Comparison of ENCODE assay signal across 19 cellular contexts in the genomic region with DNA sequence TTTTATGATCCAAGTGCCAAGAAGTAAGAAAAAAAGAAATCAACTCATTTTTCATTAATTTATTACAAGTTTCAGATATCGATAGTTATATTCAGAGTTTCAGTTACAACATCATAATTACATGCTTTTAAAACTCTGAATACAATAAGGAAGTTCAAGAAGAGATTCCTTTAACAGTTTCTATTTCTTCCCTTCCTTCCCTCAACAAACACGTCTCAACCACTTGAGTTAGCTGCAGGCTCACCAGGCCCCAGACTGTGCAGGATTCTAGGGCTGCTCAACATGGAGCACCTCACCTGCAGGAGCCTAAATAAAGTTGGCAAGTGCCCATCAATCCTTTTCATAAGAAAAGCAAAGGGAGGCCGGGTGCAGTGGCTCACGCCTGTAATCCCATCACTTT.
DNase-seq lines count a peak whose midpoint lies in the region; TF ChIP-seq lines count a peak whose summit lies in the region.
"Had no signal": no experiment of that assay in that cellular context is flagged by ENCODE, and none has a peak within 500 bp of the region (broad histone marks: within the 10 kb centered on the region; RNA-seq: fewer than 3 reads in every experiment).

No MANE protein-coding gene starts in this region.

- peak overlapping the region; percentile 61 for H3K27ac ChIP-seq in RWPE1
- H3K27ac ChIP-seq in epithelial cell of prostate, result peak overlapping the region; percentile 88
- no peak overlapping the region for H3K27ac ChIP-seq in neuronal stem cell (replicated peaks; ENCODE audit: low read length)
- H3K27ac ChIP-seq: GM23248, lower lobe of right lung, thyroid gland had no signal

- WGBS in neuronal stem cell (ENCODE audit: extremely low coverage in 2 of 2, insufficient read length in 2 of 2, insufficient replicate concordance in 1 of 2), 2 donors, result no CpG with 5 or more reads among the region's 4 CpGs

- no peak overlapping the region for H3K14ac ChIP-seq in neuronal stem cell (ENCODE audit: low read length)

- no peak overlapping the region for H3K18ac ChIP-seq in neuronal stem cell (ENCODE audit: low read length)

- H3K36me3 Mint-ChIP-seq in activated CD4-positive, alpha-beta memory T cell treated with anti-CD3 and anti-CD28 coated beads, Interleukin-2, amount 10 ng/mL, durations not matched to agents 7 days and 5 days (ENCODE audit: low read depth), result no peaks in the 10 kb centered on the region
- H3K36me3 Mint-ChIP-seq: activated CD8-positive, alpha-beta memory T cell treated with anti-CD3 and anti-CD28 coated beads, Interleukin-2, amount 10 ng/mL, durations not matched to agents 7 days and 5 days; CD4-positive, alpha-beta memory T cell; stimulated activated memory B cell treated with anti-CD40 and anti-IgM and Interleukin-4, amounts not matched to agents 10 μg/mL and 1 μg/mL and 100 μg/mL, for 72 hours had no signal

- H2BK120ac ChIP-seq in neuronal stem cell (ENCODE audit: low read depth, low read length), result no peak overlapping the region

- H2AK5ac ChIP-seq in neuronal stem cell (ENCODE audit: low read depth, low read length), result no peak overlapping the region

- H3K4me1 Mint-ChIP-seq in activated CD4-positive, alpha-beta memory T cell treated with anti-CD3 and anti-CD28 coated beads, Interleukin-2, amount 10 ng/mL, durations not matched to agents 7 days and 5 days, result peaks cover 19% of the 10 kb centered on the region
- H3K4me1 Mint-ChIP-seq: CD4-positive, alpha-beta memory T cell; stimulated activated memory B cell treated with anti-CD40 and anti-IgM and Interleukin-4, amounts not matched to agents 10 μg/mL and 1 μg/mL and 100 μg/mL, for 72 hours had no signal

- H3K36me3 ChIP-seq in neuronal stem cell (replicated peaks in 1 of 2; ENCODE audit: control insufficient read depth in 2 of 2, insufficient read depth in 2 of 2, low read length in 2 of 2), result no peaks in the 10 kb centered on the region
- H3K36me3 ChIP-seq: lower lobe of right lung, thyroid gland had no signal

- no peak overlapping the region for H3K4me2 ChIP-seq in neuronal stem cell (ENCODE audit: insufficient read depth, low read length, poor library complexity, severe bottlenecking)

- H2BK5ac ChIP-seq in neuronal stem cell (ENCODE audit: low read length), result no peak overlapping the region

- no peak overlapping the region for H3K4me3 ChIP-seq in neuronal stem cell (ENCODE audit: low read length in 2 of 2)
- H3K4me3 ChIP-seq: GM12878, GM23248, lower lobe of right lung, thyroid gland had no signal

- no peak for TF ChIP-seq CTCF in RWPE1 (conservative IDR thresholded peaks at IDR 0.05; ENCODE audit: low read depth)

- CTCF ChIA-PET in RWPE1 (lab: Yijun Ruan, JAX), result no interaction called here
- CTCF ChIA-PET in activated CD4-positive, alpha-beta memory T cell treated with anti-CD3 and anti-CD28 coated beads, Interleukin-2, amount 10 ng/mL, durations not matched to agents 7 days and 5 days (lab: Charles Lee), result no interaction called here

- no peak overlapping the region for H3K9ac ChIP-seq in neuronal stem cell (ENCODE audit: low read depth, low read length, poor library complexity)
- H3K9ac ChIP-seq: GM23248 had no signal

- no peak overlapping the region for H2BK15ac ChIP-seq in neuronal stem cell (ENCODE audit: low read length)

- no peaks in the 10 kb centered on the region for H3K27me3 Mint-ChIP-seq in activated CD4-positive, alpha-beta memory T cell treated with anti-CD3 and anti-CD28 coated beads, Interleukin-2, amount 10 ng/mL, durations not matched to agents 7 days and 5 days

- H3K4me3 Mint-ChIP-seq in activated CD4-positive, alpha-beta memory T cell treated with anti-CD3 and anti-CD28 coated beads, Interleukin-2, amount 10 ng/mL, durations not matched to agents 7 days and 5 days, result no peak overlapping the region
- H3K4me3 Mint-ChIP-seq: activated CD4-positive, alpha-beta T cell treated with anti-CD3 and anti-CD28 coated beads for 36 hours; activated CD8-positive, alpha-beta memory T cell treated with anti-CD3 and anti-CD28 coated beads, Interleukin-2, amount 10 ng/mL, durations not matched to agents 7 days and 5 days; CD4-positive, alpha-beta memory T cell; stimulated activated memory B cell treated with anti-CD40 and anti-IgM and Interleukin-4, amounts not matched to agents 10 μg/mL and 1 μg/mL and 100 μg/mL, for 72 hours had no signal

- peaks cover 17 to 29% of the 10 kb centered on the region in 2 donors for H3K4me1 ChIP-seq in neuronal stem cell (ENCODE audit: control insufficient read depth in 2 of 2, insufficient read depth in 1 of 2, low read depth in 1 of 2, low read length in 2 of 2)
- H3K4me1 ChIP-seq: lower lobe of right lung had no signal

- no peaks in the 10 kb centered on the region for H3K9me3 ChIP-seq in neuronal stem cell (replicated peaks in 1 of 2; ENCODE audit: control insufficient read depth in 2 of 2, insufficient read depth in 1 of 2, low read depth in 1 of 2, low read length in 2 of 2)
- H3K9me3 ChIP-seq: lower lobe of right lung, thyroid gland had no signal

- no peaks in the 10 kb centered on the region for H3K27me3 ChIP-seq in neuronal stem cell (ENCODE audit: control insufficient read depth in 3 of 3, insufficient read depth in 3 of 3, low read depth in 1 of 3, low read length in 3 of 3)
- H3K27me3 ChIP-seq: thyroid gland had no signal

- H3K9me3 Mint-ChIP-seq in activated CD4-positive, alpha-beta memory T cell treated with anti-CD3 and anti-CD28 coated beads, Interleukin-2, amount 10 ng/mL, durations not matched to agents 7 days and 5 days, result no peaks in the 10 kb centered on the region
- H3K9me3 Mint-ChIP-seq: stimulated activated memory B cell treated with anti-CD40 and anti-IgM and Interleukin-4, amounts not matched to agents 10 μg/mL and 1 μg/mL and 100 μg/mL, for 72 hours had no signal

- H3K79me1 ChIP-seq in neuronal stem cell (ENCODE audit: low read depth, low read length), result no peaks in the 10 kb centered on the region

- no peak overlapping the region for H3K27ac Mint-ChIP-seq in activated CD4-positive, alpha-beta memory T cell treated with anti-CD3 and anti-CD28 coated beads, Interleukin-2, amount 10 ng/mL, durations not matched to agents 7 days and 5 days
- H3K27ac Mint-ChIP-seq: activated CD4-positive, alpha-beta T cell treated with anti-CD3 and anti-CD28 coated beads for 36 hours; activated CD8-positive, alpha-beta memory T cell treated with anti-CD3 and anti-CD28 coated beads, Interleukin-2, amount 10 ng/mL, durations not matched to agents 7 days and 5 days; CD4-positive, alpha-beta memory T cell; stimulated activated memory B cell treated with anti-CD40 and anti-IgM and Interleukin-4, amounts not matched to agents 10 μg/mL and 1 μg/mL and 100 μg/mL, for 72 hours had no signal

- H3K4ac ChIP-seq in neuronal stem cell (ENCODE audit: low read length), result no peak overlapping the region

- peak overlapping the region; percentile 70 for H2AFZ ChIP-seq in neuronal stem cell (ENCODE audit: low read length)
- H2AFZ ChIP-seq: GM23248 had no signal

- H4K8ac ChIP-seq in neuronal stem cell (ENCODE audit: low read depth, low read length), result no peak overlapping the region

- POLR2A ChIA-PET in RWPE1 (lab: Yijun Ruan, JAX; ENCODE audit: low non-redundant PET), result no interaction called here
- POLR2A ChIA-PET in activated CD4-positive, alpha-beta memory T cell treated with anti-CD3 and anti-CD28 coated beads, Interleukin-2, amount 10 ng/mL, durations not matched to agents 7 days and 5 days (lab: Charles Lee), result no interaction called here

- no peak overlapping the region for H4K91ac ChIP-seq in neuronal stem cell (ENCODE audit: low read depth, low read length, poor library complexity)

- H2BK12ac ChIP-seq in neuronal stem cell (ENCODE audit: low read length), result no peak overlapping the region

- DNase-seq in MV-4-11 (lab: John Stamatoyannopoulos, UW) (peak; percentile 39), RWPE1 (ENCODE audit: low spot score) (no peak), epithelial cell of prostate (ENCODE audit: low read depth, low spot score) (no peak), neuronal stem cell (ENCODE audit: low spot score) (no peak), epidermal melanocyte (ENCODE audit: insufficient read length, low spot score) (no peak)
- no peak for DNase-seq in activated CD4-positive, alpha-beta memory T cell treated with anti-CD3 and anti-CD28 coated beads, Interleukin-2, amount 10 ng/mL, durations not matched to agents 7 days and 5 days
- no peak for DNase-seq in activated CD4-positive, CD25-positive, alpha-beta regulatory T cell treated with anti-CD3 and anti-CD28 coated beads, Interleukin-2, amount 50 U/mL, for 72 hours
- DNase-seq: CD4-positive, alpha-beta memory T cell; dermis blood vessel endothelial cell; lower lobe of right lung; NCI-H1930; NCI-H446; SW 1271; thyroid gland had no signal

- H3K23ac ChIP-seq in neuronal stem cell (ENCODE audit: low read depth, low read length, poor library complexity), result no peak overlapping the region
